In genomic region chr6:108594640-108595039, GRCh38 we compare ENCODE assay signal across 14 cellular contexts. TPM values are rescaled to one million over a fixed set of nuclear protein-coding genes. Genes with fewer than 3 reads are reported as not detected.
DNase-seq lines count a peak whose midpoint lies in the region; ATAC-seq and TF ChIP-seq lines count a peak whose summit lies in the region.
"Had no signal": no experiment of that assay in that cellular context is flagged by ENCODE, and none has a peak within 500 bp of the region (broad histone marks: within the 10 kb centered on the region; RNA-seq: fewer than 3 reads in every experiment).

No MANE protein-coding gene starts in this region.

- H3K4me3 Mint-ChIP-seq in MCF 10A (ENCODE audit: unreplicated experiment): peak overlapping the region; percentile 43
- no peak overlapping the region for H3K4me3 Mint-ChIP-seq in activated CD8-positive, alpha-beta T cell treated with anti-CD3 and anti-CD28 coated beads for 36 hours
- H3K4me3 Mint-ChIP-seq: activated T-helper 1 cell treated with anti-CD3 and anti-CD28 coated beads, Interleukin-12 subunit alpha, Interleukin-12 subunit beta, Interleukin-2, Interleukin-4 antibody, amounts not matched to agents 30 ng/mL and 10 ng/mL and 1 ng/mL, durations not matched to agents 14 hours and 24 hours and 36 hours; endodermal cell had no signal

- ATAC-seq in gastroesophageal sphincter: no peak
- no peak for ATAC-seq in activated CD8-positive, alpha-beta T cell treated with anti-CD3 and anti-CD28 coated beads for 36 hours
- ATAC-seq: HCT116 had no signal

- H3K36me3 ChIP-seq in mammary epithelial cell (ENCODE audit: insufficient read depth, low read length): no peaks in the 10 kb centered on the region
- no peaks in the 10 kb centered on the region for H3K36me3 ChIP-seq in gastroesophageal sphincter
- H3K36me3 ChIP-seq in neutrophil: no peaks in the 10 kb centered on the region
- no peaks in the 10 kb centered on the region for H3K36me3 ChIP-seq in uterus

- WGBS in mammary epithelial cell (ENCODE audit: low coverage, missing lambda C conversion rate): 70% methylated on average over 4 of the region's 4 CpGs
- 42 to 54% methylated on average over 3 of the region's 4 CpGs for WGBS in gastroesophageal sphincter (ENCODE audit: low coverage in 1 of 2), 2 donors

- no peaks in the 10 kb centered on the region for H3K9me3 Mint-ChIP-seq in MCF 10A (ENCODE audit: unreplicated experiment)
- H3K9me3 Mint-ChIP-seq in activated CD8-positive, alpha-beta T cell treated with anti-CD3 and anti-CD28 coated beads for 36 hours: no peaks in the 10 kb centered on the region
- H3K9me3 Mint-ChIP-seq: activated T-helper 1 cell treated with anti-CD3 and anti-CD28 coated beads, Interleukin-12 subunit alpha, Interleukin-12 subunit beta, Interleukin-2, Interleukin-4 antibody, amounts not matched to agents 30 ng/mL and 10 ng/mL and 1 ng/mL, durations not matched to agents 14 hours and 24 hours and 36 hours; endodermal cell had no signal

- H3K9me3 ChIP-seq in mammary epithelial cell (replicated peaks; ENCODE audit: insufficient read depth, low read length) (no peaks in the 10 kb centered on the region), gastroesophageal sphincter (no peaks in the 10 kb centered on the region), neutrophil (no peaks in the 10 kb centered on the region), uterus (no peaks in the 10 kb centered on the region)
- H3K9me3 ChIP-seq: Caco-2 had no signal

- H4K20me1 ChIP-seq in mammary epithelial cell (ENCODE audit: insufficient read depth, low read length): no peaks in the 10 kb centered on the region

- CTCF ChIA-PET in MCF 10A (lab: Yijun Ruan, JAX): interaction anchor here (0.8 to 1.5 kb wide), 3 partner anchors 14 to 298 kb away, joined by 3 to 4 read pairs (median 3); no protein-coding TSS in a partner anchor
- CTCF ChIA-PET in mammary epithelial cell (lab: Charles Lee; ENCODE audit: low non-redundant PET): no interaction called here
- CTCF ChIA-PET in activated CD8-positive, alpha-beta T cell treated with anti-CD3 and anti-CD28 coated beads for 36 hours (lab: Charles Lee): no interaction called here

- TF ChIP-seq CTCF in MCF 10A (IDR thresholded peaks at IDR 0.05; ENCODE audit: unreplicated experiment) (no peak), mammary epithelial cell (conservative IDR thresholded peaks at IDR 0.05 in 1 of 2, IDR thresholded peaks at IDR 0.05 in 1 of 2; ENCODE audit: extremely low read depth in 1 of 2, insufficient read depth in 1 of 2, low read depth in 1 of 2, low read length in 2 of 2) (no peak), gastroesophageal sphincter (IDR thresholded peaks at IDR 0.05) (no peak), neutrophil (IDR thresholded peaks at IDR 0.05) (no peak), uterus (IDR thresholded peaks at IDR 0.05) (no peak)
- no peak for TF ChIP-seq CTCF in activated CD8-positive, alpha-beta T cell treated with anti-CD3 and anti-CD28 coated beads for 36 hours (IDR thresholded peaks at IDR 0.05)

- H3K36me3 Mint-ChIP-seq in MCF 10A (ENCODE audit: insufficient read depth, unreplicated experiment): peaks cover 36% of the 10 kb centered on the region
- H3K36me3 Mint-ChIP-seq in activated CD8-positive, alpha-beta T cell treated with anti-CD3 and anti-CD28 coated beads for 36 hours (ENCODE audit: low read depth): peaks cover 2% of the 10 kb centered on the region

- H3K27me3 Mint-ChIP-seq in MCF 10A (ENCODE audit: insufficient read depth, unreplicated experiment): no peaks in the 10 kb centered on the region
- H3K27me3 Mint-ChIP-seq in activated CD8-positive, alpha-beta T cell treated with anti-CD3 and anti-CD28 coated beads for 36 hours: no peaks in the 10 kb centered on the region

- peaks cover 57% of the 10 kb centered on the region for H3K4me1 ChIP-seq in mammary epithelial cell (ENCODE audit: insufficient read depth, low read length)
- H3K4me1 ChIP-seq in gastroesophageal sphincter: peaks cover 76 to 99% (median 81%) of the 10 kb centered on the region in 3 donors
- peaks cover 42 to 67% of the 10 kb centered on the region in 2 experiments for H3K4me1 ChIP-seq in neutrophil (ENCODE audit: control insufficient read depth in 1 of 2, insufficient read depth in 1 of 2, low read depth in 1 of 2, low read length in 1 of 2)
- H3K4me1 ChIP-seq in uterus: peaks cover 37 to 39% of the 10 kb centered on the region in 2 donors
- H3K4me1 ChIP-seq: Caco-2 had no signal

- no peak for TF ChIP-seq EP300 in gastroesophageal sphincter (IDR thresholded peaks at IDR 0.05)

- H3K79me2 ChIP-seq in mammary epithelial cell (ENCODE audit: insufficient read depth, low read length): peaks cover 89% of the 10 kb centered on the region

- dilution Hi-C loops in mammary epithelial cell (cut with HindIII; ENCODE audit: low sequenced_read_pairs): no loop called here

- no peaks in the 10 kb centered on the region for H3K27me3 ChIP-seq in mammary epithelial cell (ENCODE audit: insufficient read depth, low read length)
- no peaks in the 10 kb centered on the region for H3K27me3 ChIP-seq in gastroesophageal sphincter
- H3K27me3 ChIP-seq in neutrophil: no peaks in the 10 kb centered on the region
- H3K27me3 ChIP-seq in uterus: no peaks in the 10 kb centered on the region

- DNase-seq in MCF 10A (ENCODE audit: unreplicated experiment): peak; percentile 61
- no peak for DNase-seq in mammary epithelial cell
- DNase-seq in uterus: no peak
- DNase-seq in LoVo (ENCODE audit: low spot score): no peak
- DNase-seq in activated CD8-positive, alpha-beta T cell treated with anti-CD3 and anti-CD28 coated beads for 36 hours: no peak
- DNase-seq in occipital lobe (lab: John Stamatoyannopoulos, UW): no peak
- DNase-seq: activated CD4-positive, alpha-beta T cell treated with anti-CD3 and anti-CD28 coated beads for 48 hours; Caco-2; endodermal cell; T-helper 2 cell had no signal

- H3K27ac ChIP-seq in mammary epithelial cell (ENCODE audit: insufficient read depth, low read depth, low read length): no peak overlapping the region
- H3K27ac ChIP-seq in gastroesophageal sphincter: peak overlapping the region in 3 of 4 donors; percentile 63 to 87 (median 86)
- peak overlapping the region; percentile 53 for H3K27ac ChIP-seq in neutrophil
- H3K27ac ChIP-seq in uterus: peak overlapping the region; percentile 83 to 86

- TF ChIP-seq POLR2A in gastroesophageal sphincter (IDR thresholded peaks at IDR 0.05): no peak
- no peak for TF ChIP-seq POLR2A in uterus (IDR thresholded peaks at IDR 0.05)

- H3K4me1 Mint-ChIP-seq in MCF 10A (ENCODE audit: insufficient read depth, unreplicated experiment): peaks cover 66% of the 10 kb centered on the region
- H3K4me1 Mint-ChIP-seq in activated CD8-positive, alpha-beta T cell treated with anti-CD3 and anti-CD28 coated beads for 36 hours (ENCODE audit: low read depth): peaks cover 45% of the 10 kb centered on the region

- peak overlapping the region; percentile 43 for H3K27ac Mint-ChIP-seq in MCF 10A (ENCODE audit: low read depth, unreplicated experiment)
- no peak overlapping the region for H3K27ac Mint-ChIP-seq in activated CD8-positive, alpha-beta T cell treated with anti-CD3 and anti-CD28 coated beads for 36 hours
- H3K27ac Mint-ChIP-seq: activated T-helper 1 cell treated with anti-CD3 and anti-CD28 coated beads, Interleukin-12 subunit alpha, Interleukin-12 subunit beta, Interleukin-2, Interleukin-4 antibody, amounts not matched to agents 30 ng/mL and 10 ng/mL and 1 ng/mL, durations not matched to agents 14 hours and 24 hours and 36 hours; endodermal cell had no signal

- in situ Hi-C loops in mammary epithelial cell (cut with MboI; ENCODE audit: low sequenced_read_pairs in 2 of 2): no loop called here

- intact Hi-C loops in MCF 10A (cut with micrococcal nuclease): no loop called here
- intact Hi-C loops in mammary epithelial cell (cut with micrococcal nuclease): no loop called here
- intact Hi-C loops in uterus (cut with DNase I; ENCODE audit: low total_unique reads): no loop called here
- intact Hi-C loops in activated CD8-positive, alpha-beta T cell treated with anti-CD3 and anti-CD28 coated beads for 36 hours (cut with micrococcal nuclease): no loop called here

- H3K4me2 ChIP-seq in mammary epithelial cell (ENCODE audit: insufficient read depth, low read depth, low read length): no peak overlapping the region

- POLR2A ChIA-PET in MCF 10A (lab: Yijun Ruan, JAX): interaction anchor here (0.9 to 8.9 kb wide), 7 partner anchors 13 to 60 kb away, joined by 4 to 164 read pairs (median 9); partner anchors contain the start of gene FOXO3
- POLR2A ChIA-PET in activated CD8-positive, alpha-beta T cell treated with anti-CD3 and anti-CD28 coated beads for 36 hours (lab: Charles Lee): interaction anchor here (0.6 kb wide), 1 partner anchor 1284 kb away, joined by 4 read pairs; no protein-coding TSS in a partner anchor

- no peak overlapping the region for H3K9ac ChIP-seq in mammary epithelial cell (ENCODE audit: insufficient read depth, low read length)

- BruUV-seq in MCF 10A (replicated peaks; lab: Mats Ljungman, UMichigan) (no TSS peak), mammary epithelial cell (replicated peaks; lab: Mats Ljungman, UMichigan) (no TSS peak)

- H3K4me3 ChIP-seq in mammary epithelial cell (replicated peaks in 1 of 3; ENCODE audit: insufficient read depth in 1 of 3, low read depth in 2 of 3, low read length in 3 of 3) (no peak overlapping the region), gastroesophageal sphincter (no peak overlapping the region), neutrophil (ENCODE audit: low read depth in 1 of 2, low read length in 1 of 2) (no peak overlapping the region), uterus (no peak overlapping the region)

- no peak overlapping the region for H2AFZ ChIP-seq in mammary epithelial cell (ENCODE audit: low read depth, low read length)

RNA-seq across cellular contexts. Expression of gene FOXO3, which starts 33.9 kb away (rescaled TPM):
- 51.9 and 53.0 TPM in 2 replicates for total RNA-seq in MCF 10A (2022)
- total RNA-seq in mammary epithelial cell: 10 to 100 TPM; 31.2 to 53.5 TPM
- polyA plus RNA-seq in mammary epithelial cell: 23.3 TPM
- 73.1 TPM for polyA minus RNA-seq in mammary epithelial cell
- total RNA-seq in gastroesophageal sphincter: 100 to 1,000 TPM in 3 of 4 donors, 10 to 100 TPM in 1; 93.7 to 122 (median 114) TPM
- total RNA-seq in uterus: 10 to 100 TPM; 52.3 to 71.2 (median 61.3) TPM
- 1 to 10 TPM; 7.5 to 9.0 TPM for total RNA-seq in activated CD8-positive, alpha-beta T cell treated with anti-CD3 and anti-CD28 coated beads for 36 hours
- total RNA-seq in occipital lobe: 56.0 TPM
